In genomic region chr6:23952214-23952613, GRCh38 we compare ENCODE assay signal across 23 cellular contexts.
"Had no signal": no experiment of that assay in that cellular context is flagged by ENCODE, and none has a peak within 500 bp of the region (broad histone marks: within the 10 kb centered on the region; RNA-seq: fewer than 3 reads in every experiment).

No MANE protein-coding gene starts in this region.

- ATAC-seq: HepG2 had no signal

- DNase-seq: IMR-90, Kasumi-1, KG1, MV-4-11, NCI-H1048, NCI-H1105, NCI-H1417, NCI-H1436 treated with DMSO at 0.1 percent for 48 hours, NCI-H1694, NCI-H187 treated with DMSO at 0.1 percent for 48 hours, NCI-H2029 treated with DMSO at 0.1 percent for 48 hours, NCI-H2171 treated with DMSO at 0.1 percent for 48 hours, NCI-H345, NCI-H510A treated with DMSO at 0.1 percent for 48 hours, NCI-H69, NCI-H774, Right ventricle myocardium superior, RPMI8226, SIG-M5 had no signal

- H3K36me3 ChIP-seq: SJSA1 had no signal

- H3K27me3 ChIP-seq: SJSA1 had no signal

- H3K27ac ChIP-seq: HL-60, SJSA1, SK-N-MC had no signal

- H3K4me1 ChIP-seq: SJSA1 had no signal

- H3K4me3 ChIP-seq: SJSA1, SK-N-MC had no signal
